In genomic region chr11:61589961-61590360, GRCh38 we compare ENCODE assay signal across 28 cellular contexts. TPM values are rescaled to one million over a fixed set of nuclear protein-coding genes. Genes with fewer than 3 reads are reported as not detected.
DNase-seq lines count a peak whose midpoint lies in the region; ATAC-seq and TF ChIP-seq lines count a peak whose summit lies in the region.
"Had no signal": no experiment of that assay in that cellular context is flagged by ENCODE, and none has a peak within 500 bp of the region (broad histone marks: within the 10 kb centered on the region; RNA-seq: fewer than 3 reads in every experiment).

No MANE protein-coding gene starts in this region.

- H3K4me1 Mint-ChIP-seq in brain (peaks cover 58% of the 10 kb centered on the region), nephron progenitor cell (peaks cover 53% of the 10 kb centered on the region)

- no peak for TF ChIP-seq CTCF in brain (conservative IDR thresholded peaks at IDR 0.05)
- no peak for TF ChIP-seq CTCF in nephron progenitor cell (IDR thresholded peaks at IDR 0.05)

- H3K27ac Mint-ChIP-seq in brain (no peak overlapping the region), nephron progenitor cell (no peak overlapping the region)
- H3K27ac Mint-ChIP-seq: activated CD4-positive, alpha-beta T cell treated with anti-CD3 and anti-CD28 coated beads, Interleukin-2, amount 10 ng/mL, durations not matched to agents 7 days and 5 days; activated CD8-positive, alpha-beta memory T cell treated with anti-CD3 and anti-CD28 coated beads, Interleukin-2, amount 10 ng/mL, durations not matched to agents 7 days and 5 days had no signal

- H3K9me3 Mint-ChIP-seq in brain (peaks cover 0 to 6% (median 0%) of the 10 kb centered on the region in 5 experiments), nephron progenitor cell (no peaks in the 10 kb centered on the region)
- H3K9me3 Mint-ChIP-seq: activated CD4-positive, alpha-beta T cell treated with anti-CD3 and anti-CD28 coated beads, Interleukin-2, amount 10 ng/mL, durations not matched to agents 7 days and 5 days had no signal

- no peaks in the 10 kb centered on the region for H3K36me3 Mint-ChIP-seq in brain
- no peaks in the 10 kb centered on the region for H3K36me3 Mint-ChIP-seq in nephron progenitor cell (ENCODE audit: low read depth)
- H3K36me3 Mint-ChIP-seq: activated CD8-positive, alpha-beta memory T cell treated with anti-CD3 and anti-CD28 coated beads, Interleukin-2, amount 10 ng/mL, durations not matched to agents 7 days and 5 days had no signal

- H3K27me3 Mint-ChIP-seq in brain (peaks cover 59% of the 10 kb centered on the region), nephron progenitor cell (ENCODE audit: low read depth, poor library complexity) (peaks cover 42% of the 10 kb centered on the region)

- ATAC-seq in HG03432 (IDR thresholded peaks at IDR 0.05; ENCODE audit: unreplicated experiment), result no peak
- ATAC-seq: activated CD8-positive, alpha-beta memory T cell treated with anti-CD3 and anti-CD28 coated beads, Interleukin-2, amount 10 ng/mL, durations not matched to agents 7 days and 5 days; heart left ventricle; K562; lower lobe of right lung had no signal

- DNase-seq in DMS153 (lab: John Stamatoyannopoulos, UW) (peak; percentile 52), DMS153 treated with DMSO at 0.1 percent for 48 hours (lab: John Stamatoyannopoulos, UW; ENCODE audit: unreplicated experiment) (no peak), NCI-H146 (lab: John Stamatoyannopoulos, UW) (peak; percentile 81), nephron progenitor cell (no peak), NCI-H526 (lab: John Stamatoyannopoulos, UW) (no peak), AG08396 (ENCODE audit: low spot score) (no peak)
- DNase-seq: 8988T; activated CD4-positive, alpha-beta T cell treated with anti-CD3 and anti-CD28 coated beads, Interleukin-2, amount 10 ng/mL, durations not matched to agents 7 days and 5 days; activated CD8-positive, alpha-beta memory T cell treated with anti-CD3 and anti-CD28 coated beads, Interleukin-2, amount 10 ng/mL, durations not matched to agents 7 days and 5 days; activated naive CD4-positive, alpha-beta T cell treated with Interleukin-2 at 50 U/mL for 16 hours; activated T-cell treated with anti-CD3 and anti-CD28 coated beads, Interleukin-2, amount 50 U/mL, for 48 hours; AML-193; amygdala; colonic mucosa; DMS79 treated with DMSO at 0.1 percent for 48 hours; effector CD8-positive, alpha-beta T cell; H7; heart left ventricle; lower lobe of right lung; NCI-H1092 treated with DMSO at 0.1 percent for 48 hours; NCI-H2029 treated with DMSO at 0.1 percent for 48 hours; NCI-H2227 treated with DMSO at 0.1 percent for 48 hours; SK-N-SH; stimulated activated naive CD4-positive, alpha-beta T cell treated with Interleukin-2 at 50 U/mL for 16 hours; uterus had no signal

- H3K4me3 Mint-ChIP-seq in brain (peak overlapping the region in 4 of 5 experiments; percentile 0 to 32 (median 16)), nephron progenitor cell (peak overlapping the region; percentile 41)
- H3K4me3 Mint-ChIP-seq: activated CD4-positive, alpha-beta T cell treated with anti-CD3 and anti-CD28 coated beads, Interleukin-2, amount 10 ng/mL, durations not matched to agents 7 days and 5 days; activated CD8-positive, alpha-beta memory T cell treated with anti-CD3 and anti-CD28 coated beads, Interleukin-2, amount 10 ng/mL, durations not matched to agents 7 days and 5 days had no signal

RNA-seq across cellular contexts. Expression of gene SYT7, which starts 9.1 kb away (rescaled TPM):
- polyA plus RNA-seq in brain (ENCODE audit: insufficient read depth, low read depth, low replicate concordance), result 24.6 TPM

Comparison
In these comparisons a context has a peak if more than half of its experiments do, and no peak if none do; other contexts are left out.
1. DNase-seq: peak in DMS153 (single experiment) and NCI-H146 (single experiment); none in DMS153 treated with DMSO at 0.1 percent for 48 hours (single experiment), nephron progenitor cell (single experiment), NCI-H526 (0 of 2) and AG08396 (single experiment).